In the genomic region with DNA sequence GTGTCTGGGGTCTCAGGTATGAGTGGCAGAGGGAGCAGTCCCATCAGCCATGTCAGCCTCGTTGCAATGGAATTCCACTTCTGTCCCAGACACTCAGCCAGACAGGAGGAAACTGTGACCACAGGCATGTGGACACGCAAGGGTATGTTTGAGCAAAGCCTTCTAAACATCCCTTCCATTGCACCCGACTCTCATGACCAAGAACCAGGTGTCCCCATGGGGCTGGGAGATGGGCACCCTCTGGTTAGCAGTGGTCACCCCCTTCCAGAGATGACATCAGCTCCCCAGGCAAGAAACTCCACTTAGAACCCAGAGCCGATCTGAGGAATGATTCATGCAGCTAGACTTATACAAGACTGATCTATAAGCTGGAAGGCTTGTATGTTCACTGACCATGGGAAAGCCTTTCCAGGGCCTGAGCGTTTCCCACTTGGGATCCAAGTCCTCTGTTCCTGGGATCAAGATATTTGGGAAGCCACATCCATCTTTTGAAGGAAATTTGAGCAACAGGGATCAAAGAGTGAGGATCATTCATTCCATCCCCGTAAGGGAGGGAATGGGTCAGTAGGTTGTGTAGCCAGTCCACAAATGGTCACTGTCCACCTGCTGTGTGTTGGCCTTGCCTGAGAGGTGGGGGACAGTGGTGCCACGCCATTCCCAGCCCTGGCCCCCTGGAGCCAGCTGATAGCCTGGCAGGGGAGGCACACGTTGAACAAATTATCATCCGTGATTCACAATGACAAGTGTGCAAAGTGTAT, we compare ENCODE assay signal across 9 cellular contexts. TPM values are rescaled to one million over a fixed set of nuclear protein-coding genes. Genes with fewer than 3 reads are reported as not detected.
DNase-seq lines count a peak whose midpoint lies in the region; ATAC-seq, FAIRE-seq and TF ChIP-seq lines count a peak whose summit lies in the region.
"Had no signal": no experiment of that assay in that cellular context is flagged by ENCODE, and none has a peak within 500 bp of the region (broad histone marks: within the 10 kb centered on the region; RNA-seq: fewer than 3 reads in every experiment).

No MANE protein-coding gene starts in this region.

- H3K4me1 ChIP-seq in CD4-positive, alpha-beta memory T cell (ENCODE audit: insufficient read depth, low read length) = peaks cover 28% of the 10 kb centered on the region

- H3K36me3 Mint-ChIP-seq in CD4-positive, alpha-beta memory T cell = peaks cover 0 to 7% of the 10 kb centered on the region in 2 donors
- H3K36me3 Mint-ChIP-seq in IgD-negative memory B cell = no peaks in the 10 kb centered on the region
- H3K36me3 Mint-ChIP-seq in naive thymus-derived CD8-positive, alpha-beta T cell = no peaks in the 10 kb centered on the region

- FAIRE-seq in GM12892 (lab: Jason Lieb, UNC) = no peak
- FAIRE-seq: kidney had no signal

- TF ChIP-seq CTCF in brain microvascular endothelial cell (IDR thresholded peaks at IDR 0.05; ENCODE audit: low read depth, low read length, missing control alignments) = no peak

- CTCF ChIA-PET in CD4-positive, alpha-beta memory T cell (lab: Charles Lee; ENCODE audit: partially characterized antibody) = interaction anchor here (1.0 to 2.7 kb wide), 14 partner anchors 10 to 293 kb away, joined by 3 to 20 read pairs (median 6); a partner anchor contains a TSS

- peaks cover 0 to 2% (median 0%) of the 10 kb centered on the region in 8 donors for H3K9me3 Mint-ChIP-seq in CD4-positive, alpha-beta memory T cell
- H3K9me3 Mint-ChIP-seq in IgD-negative memory B cell = no peaks in the 10 kb centered on the region
- H3K9me3 Mint-ChIP-seq in naive thymus-derived CD8-positive, alpha-beta T cell = no peaks in the 10 kb centered on the region

- POLR2A ChIA-PET in CD4-positive, alpha-beta memory T cell (lab: Charles Lee; ENCODE audit: partially characterized antibody) = interaction anchor here (2.1 to 6.2 kb wide), 3 partner anchors 12 to 141 kb away, joined by 7 to 86 read pairs (median 55); a partner anchor contains a TSS
- POLR2A ChIA-PET in naive thymus-derived CD8-positive, alpha-beta T cell (lab: Charles Lee) = interaction anchor here (0.6 to 2.4 kb wide), 7 partner anchors 10 to 101 kb away, joined by 3 to 13 read pairs (median 4); a partner anchor contains a TSS

- H3K9me3 ChIP-seq in CD4-positive, alpha-beta memory T cell (ENCODE audit: control insufficient read depth in 1 of 2, low read length in 2 of 2) = no peaks in the 10 kb centered on the region

- no peaks in the 10 kb centered on the region for H3K36me3 ChIP-seq in CD4-positive, alpha-beta memory T cell (ENCODE audit: insufficient read depth, low read length)
- H3K36me3 ChIP-seq in brain microvascular endothelial cell (replicated peaks) = no peaks in the 10 kb centered on the region

- H3K27me3 Mint-ChIP-seq in CD4-positive, alpha-beta memory T cell = no peaks in the 10 kb centered on the region
- H3K27me3 Mint-ChIP-seq in IgD-negative memory B cell = no peaks in the 10 kb centered on the region
- no peaks in the 10 kb centered on the region for H3K27me3 Mint-ChIP-seq in naive thymus-derived CD8-positive, alpha-beta T cell

- intact Hi-C loops in CD4-positive, alpha-beta memory T cell (cut with micrococcal nuclease) = loop anchor here (5.0 to 10.0 kb wide), 2 partner anchors 215 to 408 kb away; a partner anchor contains a TSS

- peak overlapping the region in 5 of 8 donors; percentile 1 to 83 (median 32) for H3K4me3 Mint-ChIP-seq in CD4-positive, alpha-beta memory T cell
- peak overlapping the region in 1 of 4 donors; percentile 88 for H3K4me3 Mint-ChIP-seq in IgD-negative memory B cell
- H3K4me3 Mint-ChIP-seq in naive thymus-derived CD8-positive, alpha-beta T cell = peak overlapping the region in 9 of 10 donors; percentile 6 to 90 (median 53)

- no peak for TF ChIP-seq POLR2A in GM12892 (IDR thresholded peaks at IDR 0.05; ENCODE audit: low read depth, low read length)

- in situ Hi-C loops in brain microvascular endothelial cell (cut with HindIII; ENCODE audit: low pct_ligation_motif_present, low sequenced_read_pairs) = no loop called here

- H3K27ac ChIP-seq in CD4-positive, alpha-beta memory T cell (ENCODE audit: low read depth, low read length) = no peak overlapping the region
- H3K27ac ChIP-seq in brain microvascular endothelial cell = peak overlapping the region; percentile 54

- DNase-seq in CD4-positive, alpha-beta memory T cell = no peak
- peak; percentile 73 for DNase-seq in brain microvascular endothelial cell
- DNase-seq in naive thymus-derived CD8-positive, alpha-beta T cell = no peak
- no peak for DNase-seq in GM12892 (ENCODE audit: insufficient read length)
- DNase-seq in NCI-H774 (lab: John Stamatoyannopoulos, UW) = no peak
- DNase-seq in NCI-H524 treated with DMSO at 0.1 percent for 48 hours (lab: John Stamatoyannopoulos, UW) = no peak
- no peak for DNase-seq in T-helper 1 cell
- DNase-seq: kidney had no signal

- no peaks in the 10 kb centered on the region for H3K27me3 ChIP-seq in CD4-positive, alpha-beta memory T cell (ENCODE audit: insufficient read depth, low read length)
- H3K27me3 ChIP-seq in brain microvascular endothelial cell (replicated peaks) = no peaks in the 10 kb centered on the region

- H3K4me1 Mint-ChIP-seq in CD4-positive, alpha-beta memory T cell = peaks cover 4 to 47% (median 19%) of the 10 kb centered on the region in 4 donors
- H3K4me1 Mint-ChIP-seq in IgD-negative memory B cell = peaks cover 13 to 18% (median 13%) of the 10 kb centered on the region in 3 donors
- H3K4me1 Mint-ChIP-seq in naive thymus-derived CD8-positive, alpha-beta T cell = peaks cover 11 to 41% (median 30%) of the 10 kb centered on the region in 4 donors

- ATAC-seq in naive thymus-derived CD8-positive, alpha-beta T cell = no peak

- no peak overlapping the region for H3K4me3 ChIP-seq in CD4-positive, alpha-beta memory T cell (ENCODE audit: low read length in 2 of 2)
- no peak overlapping the region for H3K4me3 ChIP-seq in brain microvascular endothelial cell (ENCODE audit: low read depth, low read length)

- H3K27ac Mint-ChIP-seq in CD4-positive, alpha-beta memory T cell = peak overlapping the region in 6 of 7 donors; percentile 73 to 98 (median 94)
- H3K27ac Mint-ChIP-seq in IgD-negative memory B cell = peak overlapping the region; percentile 93 to 94 (median 94)
- H3K27ac Mint-ChIP-seq in naive thymus-derived CD8-positive, alpha-beta T cell = peak overlapping the region; percentile 74 to 98 (median 92)

RNA-seq across cellular contexts. Expression of a gene that starts 3.9 kb away (rescaled TPM):
- 10 to 100 TPM in 1 of 2 experiments, 1 to 10 TPM in 1; 9.7 to 11.0 TPM for total RNA-seq in CD4-positive, alpha-beta memory T cell
- polyA plus RNA-seq in CD4-positive, alpha-beta memory T cell = 10 to 100 TPM in 1 of 2 donors, 1 to 10 TPM in 1; 6.8 to 10.9 TPM
- polyA plus RNA-seq in IgD-negative memory B cell = 8.3 TPM
- total RNA-seq in naive thymus-derived CD8-positive, alpha-beta T cell = 10 to 100 TPM; 13.6 to 14.2 TPM
- polyA plus RNA-seq in naive thymus-derived CD8-positive, alpha-beta T cell = 10 to 100 TPM in 1 of 3 donors, 1 to 10 TPM in 2; 7.4 to 10.2 (median 9.0) TPM
- polyA plus RNA-seq in GM12892 (2012; ENCODE audit: missing spikeins) = 9.6 TPM

RNA-seq across cellular contexts. Expression of a gene that starts 12.3 kb away (rescaled TPM):
- total RNA-seq in CD4-positive, alpha-beta memory T cell = 10 to 100 TPM; 73.6 to 75.9 TPM
- 10 to 100 TPM; 13.8 to 65.3 TPM for polyA plus RNA-seq in CD4-positive, alpha-beta memory T cell
- 79.6 TPM for polyA plus RNA-seq in IgD-negative memory B cell
- 10 to 100 TPM; 77.1 to 79.9 TPM for total RNA-seq in naive thymus-derived CD8-positive, alpha-beta T cell
- 10 to 100 TPM; 26.5 to 58.2 (median 40.1) TPM for polyA plus RNA-seq in naive thymus-derived CD8-positive, alpha-beta T cell
- 11.1 TPM for polyA plus RNA-seq in GM12892 (2012; ENCODE audit: missing spikeins)

RNA-seq across cellular contexts. Expression of a gene that starts 24.5 kb away (rescaled TPM):
- total RNA-seq in CD4-positive, alpha-beta memory T cell = not detected
- under 1 TPM in 1 of 2 donors, not detected in 1; 0.41 TPM for polyA plus RNA-seq in CD4-positive, alpha-beta memory T cell
- 11.9 TPM for polyA plus RNA-seq in IgD-negative memory B cell
- 1 to 10 TPM; 1.2 to 2.2 TPM for total RNA-seq in naive thymus-derived CD8-positive, alpha-beta T cell
- polyA plus RNA-seq in naive thymus-derived CD8-positive, alpha-beta T cell = under 1 TPM in 1 of 3 donors, not detected in 2; 0.15 TPM
- polyA plus RNA-seq in GM12892 (2012; ENCODE audit: missing spikeins) = 0.66 TPM
